Comparison of ENCODE assay signal across 8 cellular contexts in the genomic region with DNA sequence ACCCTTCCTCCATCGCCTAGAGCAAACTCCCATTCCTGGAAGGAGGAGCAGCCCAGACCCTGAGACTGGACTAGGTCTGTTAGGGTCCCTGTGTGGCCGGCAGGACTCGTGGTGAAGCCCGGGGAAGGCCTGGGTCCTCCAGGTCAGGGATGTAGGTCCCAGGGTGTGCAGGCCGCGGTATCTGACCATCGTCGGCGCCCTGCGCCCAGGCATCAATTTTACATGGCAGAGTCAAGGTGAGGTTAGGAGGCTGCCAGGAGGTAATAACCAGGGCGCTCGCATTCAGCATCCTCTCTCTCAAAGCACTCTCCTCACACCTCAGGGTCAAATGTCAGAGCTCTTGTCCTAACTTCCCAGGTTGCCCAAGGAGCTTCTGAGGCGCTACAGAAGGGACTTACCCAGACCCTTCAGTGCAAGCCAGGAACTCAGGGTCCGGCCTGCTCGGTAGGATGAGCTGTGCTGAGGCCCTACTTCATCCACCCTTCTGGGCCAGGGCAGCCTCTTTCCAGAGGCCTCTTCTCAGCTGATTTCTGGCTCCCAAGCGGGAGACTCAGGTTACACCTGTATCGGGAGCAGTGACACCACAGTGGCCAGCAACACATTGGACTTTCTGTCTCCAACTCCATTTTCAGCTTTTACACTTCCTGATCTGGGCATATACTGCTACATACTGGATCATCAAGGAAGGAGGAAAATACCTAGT. TPM values are rescaled to one million over a fixed set of nuclear protein-coding genes. Genes with fewer than 3 reads are reported as not detected.
DNase-seq lines count a peak whose midpoint lies in the region; ATAC-seq, FAIRE-seq and TF ChIP-seq lines count a peak whose summit lies in the region.

No MANE protein-coding gene starts in this region.

- peak overlapping the region; percentile 86 for H3K4me3 Mint-ChIP-seq in stimulated activated effector memory CD8-positive, alpha-beta T cell treated with anti-CD3 and anti-CD28 coated beads, Interleukin-12 subunit alpha, Interleukin-12 subunit beta, amount 100 ng/mL, for 72 hours

- no peak for TF ChIP-seq CTCF in WI38 (IDR thresholded peaks at IDR 0.05; ENCODE audit: low read depth, low read length)
- TF ChIP-seq CTCF in right atrium auricular region (IDR thresholded peaks at IDR 0.05) = no peak

- H3K9me3 ChIP-seq in right atrium auricular region = no peaks in the 10 kb centered on the region

- peak overlapping the region; percentile 70 for H3K4me3 ChIP-seq in WI38 (ENCODE audit: low read depth, low read length)
- peak overlapping the region; percentile 72 to 77 for H3K4me3 ChIP-seq in right atrium auricular region

- no peaks in the 10 kb centered on the region for H3K9me3 Mint-ChIP-seq in stimulated activated effector memory CD8-positive, alpha-beta T cell treated with anti-CD3 and anti-CD28 coated beads, Interleukin-12 subunit alpha, Interleukin-12 subunit beta, amount 100 ng/mL, for 72 hours

- H3K36me3 ChIP-seq in right atrium auricular region = no peaks in the 10 kb centered on the region

- peaks cover 22% of the 10 kb centered on the region for H3K4me1 Mint-ChIP-seq in stimulated activated effector memory CD8-positive, alpha-beta T cell treated with anti-CD3 and anti-CD28 coated beads, Interleukin-12 subunit alpha, Interleukin-12 subunit beta, amount 100 ng/mL, for 72 hours

- H3K27me3 ChIP-seq in right atrium auricular region = no peaks in the 10 kb centered on the region

- H3K4me1 ChIP-seq in right atrium auricular region = peaks cover 0 to 32% of the 10 kb centered on the region in 2 donors

- peak overlapping the region; percentile 98 for H3K27ac Mint-ChIP-seq in stimulated activated effector memory CD8-positive, alpha-beta T cell treated with anti-CD3 and anti-CD28 coated beads, Interleukin-12 subunit alpha, Interleukin-12 subunit beta, amount 100 ng/mL, for 72 hours

- ATAC-seq in stimulated activated effector memory CD8-positive, alpha-beta T cell treated with anti-CD3 and anti-CD28 coated beads, Interleukin-12 subunit alpha, Interleukin-12 subunit beta, amount 100 ng/mL, for 72 hours = no peak
- ATAC-seq in HG02678 (IDR thresholded peaks at IDR 0.05; ENCODE audit: unreplicated experiment) = no peak

- peak overlapping the region; percentile 93 to 94 for H3K27ac ChIP-seq in right atrium auricular region

- peak; percentile 30 for DNase-seq in NCI-H2107 treated with DMSO at 0.1 percent for 48 hours (lab: John Stamatoyannopoulos, UW; ENCODE audit: unreplicated experiment)
- no peak for DNase-seq in NCI-H2107 (lab: John Stamatoyannopoulos, UW)
- no peak for DNase-seq in right atrium auricular region (ENCODE audit: low spot score)
- no peak for DNase-seq in stimulated activated effector memory CD8-positive, alpha-beta T cell treated with anti-CD3 and anti-CD28 coated beads, Interleukin-12 subunit alpha, Interleukin-12 subunit beta, amount 100 ng/mL, for 72 hours (ENCODE audit: low spot score in 2 of 2)
- DNase-seq in HCEC 1CT = no peak
- DNase-seq in urothelium cell line (ENCODE audit: low spot score) = no peak

- no peak for FAIRE-seq in urothelium cell line (lab: Jason Lieb, UNC)

- H3K36me3 Mint-ChIP-seq in stimulated activated effector memory CD8-positive, alpha-beta T cell treated with anti-CD3 and anti-CD28 coated beads, Interleukin-12 subunit alpha, Interleukin-12 subunit beta, amount 100 ng/mL, for 72 hours = peaks cover 9% of the 10 kb centered on the region

RNA-seq across cellular contexts. Expression of gene SH2D6, which starts 0.6 kb away (rescaled TPM):
- total RNA-seq in right atrium auricular region = not detected

RNA-seq across cellular contexts. Expression of gene CAPG, which starts 9.0 kb away (rescaled TPM):
- total RNA-seq in right atrium auricular region = 10 to 100 TPM in 1 of 2 donors, 1 to 10 TPM in 1; 8.7 to 43.4 TPM
